ENCODE assay signal across 15 cellular contexts in the genomic region with DNA sequence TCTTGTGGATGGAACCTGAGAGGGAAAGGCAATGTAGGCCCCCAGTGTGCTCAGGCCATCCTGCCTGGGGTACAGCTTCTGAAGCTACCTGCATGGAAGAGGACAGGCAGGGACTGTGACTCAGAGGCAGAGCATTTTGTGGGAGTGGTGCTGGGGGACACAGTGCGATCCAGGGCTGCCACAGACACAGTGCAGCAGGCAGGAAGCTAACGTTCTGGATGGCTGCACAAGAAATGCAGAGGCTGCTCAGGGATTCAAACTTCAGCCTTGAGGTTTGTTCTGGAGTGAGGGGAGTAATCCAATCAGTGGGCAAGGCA.
DNase-seq lines count a peak whose midpoint lies in the region; ATAC-seq, FAIRE-seq and TF ChIP-seq lines count a peak whose summit lies in the region.
"Had no signal": no experiment of that assay in that cellular context is flagged by ENCODE, and none has a peak within 500 bp of the region (broad histone marks: within the 10 kb centered on the region; RNA-seq: fewer than 3 reads in every experiment).

No MANE protein-coding gene starts in this region.

- H3K9me3 ChIP-seq in esophagus (ENCODE audit: control insufficient read depth in 2 of 2, insufficient read depth in 1 of 2, low read depth in 1 of 2, low read length in 1 of 2): no peaks in the 10 kb centered on the region
- H3K9me3 ChIP-seq in neuronal stem cell (replicated peaks in 1 of 2; ENCODE audit: control insufficient read depth in 2 of 2, insufficient read depth in 1 of 2, low read depth in 1 of 2, low read length in 2 of 2): no peaks in the 10 kb centered on the region
- no peaks in the 10 kb centered on the region for H3K9me3 ChIP-seq in stomach
- H3K9me3 ChIP-seq: ascending aorta had no signal

- H4K91ac ChIP-seq in neuronal stem cell (ENCODE audit: low read depth, low read length, poor library complexity): no peak overlapping the region

- TF ChIP-seq CTCF in stomach (IDR thresholded peaks at IDR 0.05): no peak

- no peak overlapping the region for H2BK5ac ChIP-seq in neuronal stem cell (ENCODE audit: low read length)

- H3K4me3 ChIP-seq in esophagus (ENCODE audit: low read depth in 1 of 2, low read length in 2 of 2) (no peak overlapping the region), neuronal stem cell (ENCODE audit: low read length in 2 of 2) (no peak overlapping the region), stomach (no peak overlapping the region)
- H3K4me3 ChIP-seq: ascending aorta had no signal

- no peak overlapping the region for H2BK12ac ChIP-seq in neuronal stem cell (ENCODE audit: low read length)

- H3K4me1 ChIP-seq in esophagus (ENCODE audit: control insufficient read depth in 2 of 2, insufficient read depth in 2 of 2, low read length in 1 of 2) (peaks cover 0 to 8% of the 10 kb centered on the region in 2 donors), neuronal stem cell (ENCODE audit: control insufficient read depth in 2 of 2, insufficient read depth in 1 of 2, low read depth in 1 of 2, low read length in 2 of 2) (peaks cover 3 to 7% of the 10 kb centered on the region in 2 donors), stomach (no peaks in the 10 kb centered on the region)
- H3K4me1 ChIP-seq: ascending aorta had no signal

- no peak overlapping the region for H2AK5ac ChIP-seq in neuronal stem cell (ENCODE audit: low read depth, low read length)

- intact Hi-C loops in stomach (cut with DNase I; ENCODE audit: low total_unique reads): no loop called here

- no peak for TF ChIP-seq EP300 in stomach (IDR thresholded peaks at IDR 0.05)

- H3K27me3 ChIP-seq in esophagus (ENCODE audit: control insufficient read depth in 1 of 2, insufficient read depth in 2 of 2, low read length in 2 of 2) (no peaks in the 10 kb centered on the region), neuronal stem cell (ENCODE audit: control insufficient read depth in 3 of 3, insufficient read depth in 3 of 3, low read depth in 1 of 3, low read length in 3 of 3) (no peaks in the 10 kb centered on the region), stomach (no peaks in the 10 kb centered on the region)
- H3K27me3 ChIP-seq: ascending aorta had no signal

- ATAC-seq in HG03342 (IDR thresholded peaks at IDR 0.05; ENCODE audit: unreplicated experiment): no peak
- ATAC-seq: naive thymus-derived CD4-positive, alpha-beta T cell had no signal

- peak overlapping the region; percentile 25 for H3K18ac ChIP-seq in neuronal stem cell (ENCODE audit: low read length)

- peak overlapping the region; percentile 22 to 26 for H3K27ac ChIP-seq in esophagus (ENCODE audit: low read depth in 2 of 2, low read length in 1 of 2)
- H3K27ac ChIP-seq in neuronal stem cell (replicated peaks; ENCODE audit: low read length): no peak overlapping the region
- no peak overlapping the region for H3K27ac ChIP-seq in stomach
- H3K27ac ChIP-seq: ascending aorta had no signal

- no peak overlapping the region for H3K4me2 ChIP-seq in neuronal stem cell (ENCODE audit: insufficient read depth, low read length, poor library complexity, severe bottlenecking)

- H3K23ac ChIP-seq in neuronal stem cell (ENCODE audit: low read depth, low read length, poor library complexity): no peak overlapping the region

- no peak overlapping the region for H2BK15ac ChIP-seq in neuronal stem cell (ENCODE audit: low read length)

- 31 to 36% methylated on average over 2 of the region's 2 CpGs for WGBS in esophagus, 2 donors
- WGBS in neuronal stem cell (ENCODE audit: extremely low coverage in 2 of 2, insufficient read length in 2 of 2, insufficient replicate concordance in 1 of 2), 2 donors: no CpG with 5 or more reads among the region's 2 CpGs
- WGBS in stomach, 5 donors: 22 to 48% (median 41%) methylated on average over 2 of the region's 2 CpGs

- no peak overlapping the region for H3K14ac ChIP-seq in neuronal stem cell (ENCODE audit: low read length)

- peak; percentile 71 for DNase-seq in DMS53 (lab: John Stamatoyannopoulos, UW)
- DNase-seq in NCI-H82 treated with DMSO at 0.1 percent for 48 hours (lab: John Stamatoyannopoulos, UW; ENCODE audit: unreplicated experiment): peak; percentile 67
- no peak for DNase-seq in neuronal stem cell (ENCODE audit: low spot score)
- no peak for DNase-seq in central memory CD4-positive, alpha-beta T cell
- DNase-seq in GM12892 (ENCODE audit: insufficient read length): no peak
- DNase-seq in stomach: no peak
- DNase-seq: activated B cell treated with CpG ODN at 0.5 μM for 24 hours; activated T-cell treated with anti-CD3 and anti-CD28 coated beads, Interleukin-2, amount 50 U/mL, for 1 hour; H7; naive thymus-derived CD4-positive, alpha-beta T cell; NCI-H2171 treated with DMSO at 0.1 percent for 48 hours had no signal

- H3K9ac ChIP-seq in neuronal stem cell (ENCODE audit: low read depth, low read length, poor library complexity): no peak overlapping the region

- TF ChIP-seq POLR2A in GM12892 (IDR thresholded peaks at IDR 0.05; ENCODE audit: low read depth, low read length) (no peak), stomach (IDR thresholded peaks at IDR 0.05) (no peak)

- no peaks in the 10 kb centered on the region for H3K79me1 ChIP-seq in neuronal stem cell (ENCODE audit: low read depth, low read length)

- peak overlapping the region; percentile 64 for H2AFZ ChIP-seq in neuronal stem cell (ENCODE audit: low read length)

- no peak for FAIRE-seq in GM12892 (lab: Jason Lieb, UNC)
- FAIRE-seq: endometrium had no signal

- H2BK120ac ChIP-seq in neuronal stem cell (ENCODE audit: low read depth, low read length): no peak overlapping the region

- no peak overlapping the region for H3K4ac ChIP-seq in neuronal stem cell (ENCODE audit: low read length)

- no peak overlapping the region for H4K8ac ChIP-seq in neuronal stem cell (ENCODE audit: low read depth, low read length)

- no peaks in the 10 kb centered on the region for H3K36me3 ChIP-seq in esophagus (ENCODE audit: control insufficient read depth in 2 of 2, insufficient read depth in 2 of 2, low read length in 1 of 2)
- no peaks in the 10 kb centered on the region for H3K36me3 ChIP-seq in neuronal stem cell (replicated peaks in 1 of 2; ENCODE audit: control insufficient read depth in 2 of 2, insufficient read depth in 2 of 2, low read length in 2 of 2)
- no peaks in the 10 kb centered on the region for H3K36me3 ChIP-seq in stomach
- H3K36me3 ChIP-seq: ascending aorta had no signal

Comparison
In these comparisons a context has a peak if more than half of its experiments do, and no peak if none do; other contexts are left out.
1. DNase-seq: peak in DMS53 (single experiment) and NCI-H82 treated with DMSO at 0.1 percent for 48 hours (single experiment); none in neuronal stem cell (single experiment), central memory CD4-positive, alpha-beta T cell (single experiment), GM12892 (single experiment) and stomach (single experiment).
2. H3K27ac ChIP-seq: peak in esophagus (2 of 2); none in neuronal stem cell (single experiment) and stomach (0 of 5).